13 cellular contexts compared by ENCODE assay signal in the genomic region with DNA sequence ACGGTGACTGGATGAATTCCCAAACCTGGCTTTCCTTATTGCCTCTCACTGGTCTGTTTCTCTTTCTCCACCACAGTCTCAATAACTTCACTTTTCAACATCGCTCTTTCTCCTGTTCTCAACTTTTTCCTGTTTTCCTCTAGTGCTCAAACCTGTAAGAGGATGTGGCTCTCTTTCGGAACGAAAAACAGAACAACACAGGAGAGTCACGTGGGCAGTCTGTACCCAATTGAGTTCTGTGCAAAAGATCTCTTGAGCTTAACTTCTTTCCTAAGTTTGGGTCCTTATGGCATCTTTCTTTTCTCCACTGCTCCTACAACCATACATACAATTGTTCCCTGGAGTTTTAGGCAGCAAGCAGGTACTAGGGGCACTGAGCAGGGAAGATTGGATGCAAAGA. TPM values are rescaled to one million over a fixed set of nuclear protein-coding genes. Genes with fewer than 3 reads are reported as not detected.
A peak's percentile ranks its signal among the peaks of the same experiment; 100 is the strongest.
DNase-seq lines count a peak whose midpoint lies in the region; ATAC-seq and TF ChIP-seq lines count a peak whose summit lies in the region.
"Had no signal": no experiment of that assay in that cellular context is flagged by ENCODE, and none has a peak within 500 bp of the region (broad histone marks: within the 10 kb centered on the region; RNA-seq: fewer than 3 reads in every experiment).

No MANE protein-coding gene starts in this region.

- ATAC-seq in GM21447 (IDR thresholded peaks at IDR 0.05; ENCODE audit: unreplicated experiment) (peak; percentile 56), HG02678 (IDR thresholded peaks at IDR 0.05; ENCODE audit: unreplicated experiment) (no peak)
- ATAC-seq in activated CD8-positive, alpha-beta T cell treated with anti-CD3 and anti-CD28 coated beads, Interleukin-2, amount 10 ng/mL, durations not matched to agents 7 days and 5 days = peak; percentile 84
- peak; percentile 73 to 81 for ATAC-seq in naive thymus-derived CD8-positive, alpha-beta T cell

- H3K9me3 Mint-ChIP-seq in Caco-2 (ENCODE audit: unreplicated experiment) = no peaks in the 10 kb centered on the region
- H3K9me3 Mint-ChIP-seq in activated CD8-positive, alpha-beta T cell treated with anti-CD3 and anti-CD28 coated beads, Interleukin-2, amount 10 ng/mL, durations not matched to agents 7 days and 5 days (ENCODE audit: insufficient read depth) = no peaks in the 10 kb centered on the region
- H3K9me3 Mint-ChIP-seq in naive thymus-derived CD8-positive, alpha-beta T cell = peaks cover 0 to 3% (median 0%) of the 10 kb centered on the region in 9 donors

- DNase-seq in Caco-2 = no peak
- peak; percentile 34 for DNase-seq in activated CD8-positive, alpha-beta T cell treated with anti-CD3 and anti-CD28 coated beads, Interleukin-2, amount 10 ng/mL, durations not matched to agents 7 days and 5 days
- DNase-seq in naive thymus-derived CD8-positive, alpha-beta T cell = peak in 2 of 10 donors; percentile 31 to 36
- no peak for DNase-seq in H7
- no peak for DNase-seq in GM20000 (ENCODE audit: low spot score)
- DNase-seq in NCI-H128 (lab: John Stamatoyannopoulos, UW; ENCODE audit: unreplicated experiment) = no peak
- DNase-seq: erythroblast, NCI-H2029 treated with DMSO at 0.1 percent for 48 hours had no signal

- CTCF ChIA-PET in Caco-2 (lab: Charles Lee) = interaction anchor here (1.1 to 1.5 kb wide), 2 partner anchors 12 to 82 kb away, joined by 3 to 7 read pairs; no protein-coding TSS in a partner anchor
- CTCF ChIA-PET in activated CD8-positive, alpha-beta T cell treated with anti-CD3 and anti-CD28 coated beads, Interleukin-2, amount 10 ng/mL, durations not matched to agents 7 days and 5 days (lab: Charles Lee) = interaction anchor here (0.6 to 2.1 kb wide), 5 partner anchors 20 to 92 kb away, joined by 3 to 6 read pairs (median 4); a partner anchor contains a TSS

- peaks cover 80% of the 10 kb centered on the region for H3K4me1 ChIP-seq in Caco-2

- peak overlapping the region; percentile 39 for H3K4me3 Mint-ChIP-seq in Caco-2 (ENCODE audit: unreplicated experiment)
- H3K4me3 Mint-ChIP-seq in activated CD8-positive, alpha-beta T cell treated with anti-CD3 and anti-CD28 coated beads, Interleukin-2, amount 10 ng/mL, durations not matched to agents 7 days and 5 days = peak overlapping the region; percentile 71
- peak overlapping the region; percentile 78 to 92 (median 86) for H3K4me3 Mint-ChIP-seq in naive thymus-derived CD8-positive, alpha-beta T cell

- H3K36me3 Mint-ChIP-seq in Caco-2 (ENCODE audit: insufficient read depth, unreplicated experiment) = peaks cover 94% of the 10 kb centered on the region
- peaks cover 44% of the 10 kb centered on the region for H3K36me3 Mint-ChIP-seq in activated CD8-positive, alpha-beta T cell treated with anti-CD3 and anti-CD28 coated beads, Interleukin-2, amount 10 ng/mL, durations not matched to agents 7 days and 5 days (ENCODE audit: low read depth)
- peaks cover 4 to 18% (median 6%) of the 10 kb centered on the region in 3 donors for H3K36me3 Mint-ChIP-seq in naive thymus-derived CD8-positive, alpha-beta T cell

- TSS peak; percentile 95 for BruUV-seq in Caco-2 (replicated peaks; lab: Mats Ljungman, UMichigan)

- peak overlapping the region; percentile 79 for H3K27ac Mint-ChIP-seq in Caco-2 (ENCODE audit: unreplicated experiment)
- H3K27ac Mint-ChIP-seq in activated CD8-positive, alpha-beta T cell treated with anti-CD3 and anti-CD28 coated beads, Interleukin-2, amount 10 ng/mL, durations not matched to agents 7 days and 5 days = peak overlapping the region; percentile 84
- peak overlapping the region; percentile 85 to 96 (median 91) for H3K27ac Mint-ChIP-seq in naive thymus-derived CD8-positive, alpha-beta T cell

- H3K4me3 ChIP-seq in Caco-2 (ENCODE audit: low read depth, low read length) = no peak overlapping the region
- no peak overlapping the region for H3K4me3 ChIP-seq in H7 (ENCODE audit: insufficient read depth, low read depth, low read length)
- H3K4me3 ChIP-seq: skin epidermis had no signal

- TF ChIP-seq CTCF in Caco-2 (IDR thresholded peaks at IDR 0.05; ENCODE audit: insufficient read depth in 1 of 2, low read depth in 1 of 2, low read length in 1 of 2, severe bottlenecking in 1 of 2, unreplicated experiment in 1 of 2) = no peak
- no peak for TF ChIP-seq CTCF in GM20000 (IDR thresholded peaks at IDR 0.05; ENCODE audit: extremely low read depth, missing control alignments)

- H3K36me3 ChIP-seq in Caco-2 (ENCODE audit: control insufficient read depth, insufficient read depth, low read length) (peaks cover 20% of the 10 kb centered on the region), H7 (replicated peaks; ENCODE audit: control insufficient read depth, insufficient read depth, low read length) (no peaks in the 10 kb centered on the region)

- POLR2A ChIA-PET in Caco-2 (lab: Charles Lee) = interaction anchor here (1.0 to 1.3 kb wide), 3 partner anchors 9 to 92 kb away, joined by 4 to 15 read pairs (median 9); a partner anchor contains a TSS
- POLR2A ChIA-PET in activated CD8-positive, alpha-beta T cell treated with anti-CD3 and anti-CD28 coated beads, Interleukin-2, amount 10 ng/mL, durations not matched to agents 7 days and 5 days (lab: Charles Lee) = no interaction called here
- POLR2A ChIA-PET in naive thymus-derived CD8-positive, alpha-beta T cell (lab: Charles Lee) = interaction anchor here (1.0 to 2.8 kb wide), 5 partner anchors 10 to 92 kb away, joined by 3 to 12 read pairs (median 4); a partner anchor contains a TSS

- H3K27me3 ChIP-seq in Caco-2 (replicated peaks; ENCODE audit: control insufficient read depth, insufficient read depth, low read length) (no peaks in the 10 kb centered on the region), H7 (ENCODE audit: control insufficient read depth, insufficient read depth, low read length) (no peaks in the 10 kb centered on the region)

- H3K27me3 Mint-ChIP-seq in Caco-2 (ENCODE audit: insufficient read depth, unreplicated experiment) = no peaks in the 10 kb centered on the region
- no peaks in the 10 kb centered on the region for H3K27me3 Mint-ChIP-seq in activated CD8-positive, alpha-beta T cell treated with anti-CD3 and anti-CD28 coated beads, Interleukin-2, amount 10 ng/mL, durations not matched to agents 7 days and 5 days (ENCODE audit: low read depth)
- no peaks in the 10 kb centered on the region for H3K27me3 Mint-ChIP-seq in naive thymus-derived CD8-positive, alpha-beta T cell

- H3K4me1 Mint-ChIP-seq in Caco-2 (ENCODE audit: low read depth, unreplicated experiment) = peaks cover 56% of the 10 kb centered on the region
- H3K4me1 Mint-ChIP-seq in activated CD8-positive, alpha-beta T cell treated with anti-CD3 and anti-CD28 coated beads, Interleukin-2, amount 10 ng/mL, durations not matched to agents 7 days and 5 days (ENCODE audit: low read depth) = peaks cover 55% of the 10 kb centered on the region
- peaks cover 31 to 65% (median 53%) of the 10 kb centered on the region in 4 donors for H3K4me1 Mint-ChIP-seq in naive thymus-derived CD8-positive, alpha-beta T cell

- intact Hi-C loops in Caco-2 (cut with micrococcal nuclease; ENCODE audit: unreplicated experiment) = no loop called here

- no peaks in the 10 kb centered on the region for H3K9me3 ChIP-seq in Caco-2

RNA-seq across cellular contexts. Expression of a gene that starts 8.9 kb away (rescaled TPM):
- total RNA-seq in Caco-2 (2022) = 135 and 144 TPM in 2 replicates
- total RNA-seq in activated CD8-positive, alpha-beta T cell treated with anti-CD3 and anti-CD28 coated beads, Interleukin-2, amount 10 ng/mL, durations not matched to agents 7 days and 5 days = 1 to 10 TPM; 2.8 to 2.9 TPM
- total RNA-seq in naive thymus-derived CD8-positive, alpha-beta T cell = 10 to 100 TPM; 26.5 to 30.2 TPM
- polyA plus RNA-seq in naive thymus-derived CD8-positive, alpha-beta T cell = 1 to 10 TPM; 2.3 to 4.7 (median 4.6) TPM
- not detected in 2 replicates for total RNA-seq in H7 (2014; rRNA removed; shearing (Covaris generic))
- total RNA-seq: bronchial epithelial cell, HT1080 had no signal

RNA-seq across cellular contexts. Expression of a gene that starts 58.8 kb away (rescaled TPM):
- total RNA-seq in Caco-2 (2022) = 0.32 and 0.41 TPM in 2 replicates
- 10 to 100 TPM; 77.6 to 78.7 TPM for total RNA-seq in activated CD8-positive, alpha-beta T cell treated with anti-CD3 and anti-CD28 coated beads, Interleukin-2, amount 10 ng/mL, durations not matched to agents 7 days and 5 days
- 1 to 10 TPM; 5.4 to 8.1 TPM for total RNA-seq in naive thymus-derived CD8-positive, alpha-beta T cell
- polyA plus RNA-seq in naive thymus-derived CD8-positive, alpha-beta T cell = 1 to 10 TPM; 4.4 to 8.9 (median 5.4) TPM
- total RNA-seq in H7 (2014; rRNA removed; shearing (Covaris generic)) = 0.18 and 0.31 TPM in 2 replicates

Comparison
In these comparisons a context has a peak if more than half of its experiments do, and no peak if none do; other contexts are left out.
1. RNA of a gene that starts 8.9 kb away (total RNA-seq): 135 to 144 TPM in Caco-2 and 26.5 to 30.2 TPM in naive thymus-derived CD8-positive, alpha-beta T cell; 2.8 to 2.9 TPM in activated CD8-positive, alpha-beta T cell treated with anti-CD3 and anti-CD28 coated beads, Interleukin-2, amount 10 ng/mL, durations not matched to agents 7 days and 5 days and not detected in H7; every median in the first group is over 4 times any median in the second.
2. RNA of a gene that starts 58.8 kb away (total RNA-seq): 77.6 to 78.7 TPM in activated CD8-positive, alpha-beta T cell treated with anti-CD3 and anti-CD28 coated beads, Interleukin-2, amount 10 ng/mL, durations not matched to agents 7 days and 5 days; 5.4 to 8.1 TPM in naive thymus-derived CD8-positive, alpha-beta T cell, 0.32 to 0.41 TPM in Caco-2 and 0.18 to 0.31 TPM in H7; every median in the first group is over 4 times any median in the second.
3. Peak in every context shown above with its lines, with median percentiles within 50 percentile points of each other: H3K27ac Mint-ChIP-seq and H3K4me3 Mint-ChIP-seq.